ENCODE assay signal across 1 cellular context in genomic region chr19:1275976-1276619, GRCh38.
A peak's percentile ranks its signal among the peaks of the same experiment; 100 is the strongest.
TF ChIP-seq lines count a peak whose summit lies in the region.

No MANE protein-coding gene starts in this region.

TF ChIP-seq in HepG2, 621 proteins besides CTCF, POLR2A, EP300 and RAD21 (continued from another document and continues in another):
- 0 out of 2 replicates have a peak, but pooled peaks have one; percentile 37 for TF ChIP-seq KMT2A (CRISPR knock-in tag; IDR thresholded peaks at IDR 0.05)
- TF ChIP-seq SP5 (CRISPR knock-in tag; IDR thresholded peaks at IDR 0.05; ENCODE audit: borderline replicate concordance, low read depth): peak; percentile 86; the same call in 1 of the 2 replicates
- no peak for TF ChIP-seq GZF1 (CRISPR knock-in tag; IDR thresholded peaks at IDR 0.05)
- no peak for TF ChIP-seq KLF12 (CRISPR knock-in tag; IDR thresholded peaks at IDR 0.05; ENCODE audit: borderline replicate concordance)
- peak; percentile 51; the same call in 1 of the 2 replicates for TF ChIP-seq ZBTB4 (CRISPR knock-in tag; IDR thresholded peaks at IDR 0.05; ENCODE audit: borderline replicate concordance)
- 0 out of 2 replicates have a peak, but pooled peaks have one; percentile 39 for TF ChIP-seq ZSCAN5A (CRISPR knock-in tag; IDR thresholded peaks at IDR 0.05; ENCODE audit: borderline replicate concordance)
- no peak for TF ChIP-seq MED8 (CRISPR knock-in tag; IDR thresholded peaks at IDR 0.05; ENCODE audit: insufficient replicate concordance)
- TF ChIP-seq NFYC (CRISPR knock-in tag; IDR thresholded peaks at IDR 0.05): no peak
- TF ChIP-seq CHD2 (IDR thresholded peaks at IDR 0.05; ENCODE audit: low read depth, low read length): no peak
- no peak for TF ChIP-seq SRSF4 (IDR thresholded peaks at IDR 0.05; ENCODE audit: low read depth, low read length, poor library complexity, severe bottlenecking)
- no peak for TF ChIP-seq CAMTA2 (CRISPR knock-in tag; IDR thresholded peaks at IDR 0.05; ENCODE audit: borderline replicate concordance)
- no peak; the same call in 1 of the 2 replicates for TF ChIP-seq ELF1 (CRISPR knock-in tag; IDR thresholded peaks at IDR 0.05)
- peak; percentile 33; the same call in 1 of the 2 replicates for TF ChIP-seq PATZ1 (CRISPR knock-in tag; IDR thresholded peaks at IDR 0.05)
- TF ChIP-seq IRF2 (CRISPR knock-in tag; IDR thresholded peaks at IDR 0.05): no peak
- no peak for TF ChIP-seq FOXP1 (IDR thresholded peaks at IDR 0.05)
- TF ChIP-seq FOXP1 (CRISPR knock-in tag; IDR thresholded peaks at IDR 0.05): no peak
- no peak for TF ChIP-seq MXI1 (IDR thresholded peaks at IDR 0.05; ENCODE audit: borderline replicate concordance, low read depth, low read length)
- TF ChIP-seq ZSCAN20 (CRISPR knock-in tag; IDR thresholded peaks at IDR 0.05; ENCODE audit: borderline replicate concordance): no peak
- TF ChIP-seq CBFB (CRISPR knock-in tag; IDR thresholded peaks at IDR 0.05): peak; percentile 40; the same call in 1 of the 2 replicates
- no peak for TF ChIP-seq CREB3 (CRISPR knock-in tag; IDR thresholded peaks at IDR 0.05)
- no peak for TF ChIP-seq ZNF615 (CRISPR knock-in tag; IDR thresholded peaks at IDR 0.05; ENCODE audit: borderline replicate concordance)
- no peak for TF ChIP-seq YEATS4 (CRISPR knock-in tag; IDR thresholded peaks at IDR 0.05; ENCODE audit: borderline replicate concordance)
- no peak for TF ChIP-seq ZNF597 (CRISPR knock-in tag; IDR thresholded peaks at IDR 0.05)
- TF ChIP-seq ZNF687 (CRISPR knock-in tag; IDR thresholded peaks at IDR 0.05): peak; percentile 66
- TF ChIP-seq SUZ12 (IDR thresholded peaks at IDR 0.05; ENCODE audit: low read depth, low read length): no peak
- no peak for TF ChIP-seq ZSCAN29 (CRISPR knock-in tag; conservative IDR thresholded peaks at IDR 0.05)
- TF ChIP-seq TIGD3 (CRISPR knock-in tag; IDR thresholded peaks at IDR 0.05; ENCODE audit: borderline replicate concordance): no peak
- no peak for TF ChIP-seq ZNF691 (CRISPR knock-in tag; IDR thresholded peaks at IDR 0.05; ENCODE audit: borderline replicate concordance, low read depth)
- TF ChIP-seq ZNF619 (CRISPR knock-in tag; IDR thresholded peaks at IDR 0.05): no peak
- no peak for TF ChIP-seq NCOA5 (CRISPR knock-in tag; IDR thresholded peaks at IDR 0.05)
- TF ChIP-seq ZFP36 (IDR thresholded peaks at IDR 0.05; ENCODE audit: borderline replicate concordance, low read depth, low read length, partially characterized antibody): no peak
- no peak for TF ChIP-seq LBX2 (CRISPR knock-in tag; IDR thresholded peaks at IDR 0.05; ENCODE audit: borderline replicate concordance)
- TF ChIP-seq CEBPB (IDR thresholded peaks at IDR 0.05; ENCODE audit: borderline replicate concordance, low read depth, low read length): no peak
- no peak for TF ChIP-seq BCL6 (CRISPR knock-in tag; IDR thresholded peaks at IDR 0.05)
- TF ChIP-seq FOXK1 (CRISPR knock-in tag; IDR thresholded peaks at IDR 0.05; ENCODE audit: borderline replicate concordance, low read depth): 0 out of 2 replicates have a peak, but pooled peaks have one; percentile 54
- TF ChIP-seq ZNF232 (CRISPR knock-in tag; IDR thresholded peaks at IDR 0.05; ENCODE audit: borderline replicate concordance): no peak
- TF ChIP-seq ELF4 (CRISPR knock-in tag; IDR thresholded peaks at IDR 0.05; ENCODE audit: borderline replicate concordance): no peak
- 0 out of 2 replicates have a peak, but pooled peaks have one; percentile 1 for TF ChIP-seq RARA (CRISPR knock-in tag; IDR thresholded peaks at IDR 0.05)
- no peak for TF ChIP-seq THRA (CRISPR knock-in tag; IDR thresholded peaks at IDR 0.05; ENCODE audit: borderline replicate concordance)
